ENCODE assay signal across 8 cellular contexts in genomic region chr3:188389711-188390346, GRCh38.
DNase-seq lines count a peak whose midpoint lies in the region; ATAC-seq, FAIRE-seq and TF ChIP-seq lines count a peak whose summit lies in the region.

No MANE protein-coding gene starts in this region.

- no peak overlapping the region for H3K4me3 ChIP-seq in left ventricle myocardium inferior

- H3K4me1 Mint-ChIP-seq in activated CD4-positive, alpha-beta T cell treated with anti-CD3 and anti-CD28 coated beads, Interleukin-2, amount 10 ng/mL, durations not matched to agents 24 days and 14 days = peaks cover 42% of the 10 kb centered on the region

- H3K27ac ChIP-seq in left ventricle myocardium inferior (replicated peaks) = peak overlapping the region; percentile 60

- H3K4me3 Mint-ChIP-seq in activated CD4-positive, alpha-beta T cell treated with anti-CD3 and anti-CD28 coated beads, Interleukin-2, amount 10 ng/mL, durations not matched to agents 24 days and 14 days = peak overlapping the region; percentile 49

- H3K9me3 ChIP-seq in left ventricle myocardium inferior (replicated peaks) = no peaks in the 10 kb centered on the region

- peak; percentile 10 for DNase-seq in GM19239 (ENCODE audit: insufficient read length, low spot score)
- DNase-seq in activated CD4-positive, alpha-beta T cell treated with anti-CD3 and anti-CD28 coated beads, Interleukin-2, amount 10 ng/mL, durations not matched to agents 24 days and 14 days = peak; percentile 84
- DNase-seq in left ventricle myocardium inferior = peak; percentile 22
- DNase-seq in stimulated activated CD4-positive, alpha-beta T cell treated with anti-CD3 and anti-CD28 coated beads, TNF-alpha, amount 100 ng/mL, for 48 hours (ENCODE audit: low read depth in 3 of 3) = peak; percentile 23 to 60 (median 40)
- no peak for DNase-seq in SK-N-DZ (ENCODE audit: low spot score)
- no peak for DNase-seq in posterior vena cava (ENCODE audit: low spot score)
- no peak for DNase-seq in ACHN

- H3K36me3 ChIP-seq in left ventricle myocardium inferior = no peaks in the 10 kb centered on the region

- TF ChIP-seq CTCF in left ventricle myocardium inferior (IDR thresholded peaks at IDR 0.05; ENCODE audit: borderline replicate concordance) = no peak

- H3K27me3 ChIP-seq in left ventricle myocardium inferior (ENCODE audit: low read depth) = no peaks in the 10 kb centered on the region

- peaks cover 52% of the 10 kb centered on the region for H3K4me1 ChIP-seq in left ventricle myocardium inferior

- no peaks in the 10 kb centered on the region for H3K27me3 Mint-ChIP-seq in activated CD4-positive, alpha-beta T cell treated with anti-CD3 and anti-CD28 coated beads, Interleukin-2, amount 10 ng/mL, durations not matched to agents 24 days and 14 days

- H3K36me3 Mint-ChIP-seq in activated CD4-positive, alpha-beta T cell treated with anti-CD3 and anti-CD28 coated beads, Interleukin-2, amount 10 ng/mL, durations not matched to agents 24 days and 14 days (ENCODE audit: low read depth) = peaks cover 9% of the 10 kb centered on the region

- peak overlapping the region; percentile 90 for H3K27ac Mint-ChIP-seq in activated CD4-positive, alpha-beta T cell treated with anti-CD3 and anti-CD28 coated beads, Interleukin-2, amount 10 ng/mL, durations not matched to agents 24 days and 14 days

- intact Hi-C loops in activated CD4-positive, alpha-beta T cell treated with anti-CD3 and anti-CD28 coated beads, Interleukin-2, amount 10 ng/mL, durations not matched to agents 24 days and 14 days (cut with micrococcal nuclease) = loop anchor here (1.0 to 10.0 kb wide), 6 partner anchors 10 to 467 kb away; no protein-coding TSS in a partner anchor
- intact Hi-C loops in left ventricle myocardium inferior (cut with micrococcal nuclease) = no loop called here
- intact Hi-C loops in posterior vena cava (cut with DNase I) = loop anchor here in 1 of 2 donors (2.0 kb wide), 1 partner anchor 61 kb away; no protein-coding TSS in a partner anchor

- peak; percentile 97 for ATAC-seq in HG03025 (IDR thresholded peaks at IDR 0.05; ENCODE audit: low FRiP score, unreplicated experiment)

- peaks cover 5% of the 10 kb centered on the region for H3K9me3 Mint-ChIP-seq in activated CD4-positive, alpha-beta T cell treated with anti-CD3 and anti-CD28 coated beads, Interleukin-2, amount 10 ng/mL, durations not matched to agents 24 days and 14 days

- peak; percentile 14 for FAIRE-seq in GM19239 (lab: Jason Lieb, UNC)

- in situ Hi-C loops in ACHN (cut with HindIII; ENCODE audit: low pct_ligation_motif_present, low pct_unique_long_range_greater_than_20kb, low sequenced_read_pairs) = no loop called here

Comparison
In these comparisons a context has a peak if more than half of its experiments do, and no peak if none do; other contexts are left out.
1. DNase-seq: peak in GM19239 (single experiment), activated CD4-positive, alpha-beta T cell treated with anti-CD3 and anti-CD28 coated beads, Interleukin-2, amount 10 ng/mL, durations not matched to agents 24 days and 14 days (single experiment), left ventricle myocardium inferior (single experiment) and stimulated activated CD4-positive, alpha-beta T cell treated with anti-CD3 and anti-CD28 coated beads, TNF-alpha, amount 100 ng/mL, for 48 hours (3 of 3); none in SK-N-DZ (single experiment), posterior vena cava (single experiment) and ACHN (single experiment).